ENCODE assay signal across 7 cellular contexts in genomic region chr9:96450613-96451544, GRCh38. TPM values are rescaled to one million over a fixed set of nuclear protein-coding genes. Genes with fewer than 3 reads are reported as not detected.
DNase-seq lines count a peak whose midpoint lies in the region; ATAC-seq and TF ChIP-seq lines count a peak whose summit lies in the region.

No MANE protein-coding gene starts in this region.

- intact Hi-C loops in colonic mucosa (cut with DNase I): no loop called here

- H3K36me3 Mint-ChIP-seq in stimulated activated naive B cell treated with anti-CD40 and anti-IgM and Interleukin-4, amounts not matched to agents 10 μg/mL and 1 μg/mL and 100 μg/mL, for 72 hours: peaks cover 2 to 8% of the 10 kb centered on the region in 2 donors

- TF ChIP-seq CTCF in GM12875 (IDR thresholded peaks at IDR 0.05; ENCODE audit: borderline replicate concordance, insufficient read depth, low read depth, low read length) (no peak), colonic mucosa (IDR thresholded peaks at IDR 0.05) (no peak)

- H3K4me1 ChIP-seq in colonic mucosa: no peaks in the 10 kb centered on the region

- no peaks in the 10 kb centered on the region for H3K27me3 ChIP-seq in colonic mucosa

- DNase-seq in activated CD4-positive, CD25-positive, alpha-beta regulatory T cell treated with anti-CD3 and anti-CD28 coated beads, Interleukin-2, amount 50 U/mL, for 72 hours: peak; percentile 44
- DNase-seq in colonic mucosa (peak; percentile 37), lung microvascular endothelial cell (ENCODE audit: low read depth in 2 of 2) (peak; percentile 37 to 60), middle frontal gyrus (ENCODE audit: extremely low spot score, low spot score) (no peak)
- peak; percentile 36 for DNase-seq in stimulated activated naive B cell treated with anti-CD40 and anti-IgM and Interleukin-4, amounts not matched to agents 10 μg/mL and 1 μg/mL and 100 μg/mL, for 72 hours

- peak overlapping the region; percentile 91 to 96 for H3K4me3 Mint-ChIP-seq in stimulated activated naive B cell treated with anti-CD40 and anti-IgM and Interleukin-4, amounts not matched to agents 10 μg/mL and 1 μg/mL and 100 μg/mL, for 72 hours

- H3K9me3 Mint-ChIP-seq in stimulated activated naive B cell treated with anti-CD40 and anti-IgM and Interleukin-4, amounts not matched to agents 10 μg/mL and 1 μg/mL and 100 μg/mL, for 72 hours: no peaks in the 10 kb centered on the region

- H3K9me3 ChIP-seq in colonic mucosa: no peaks in the 10 kb centered on the region

- H3K27me3 Mint-ChIP-seq in stimulated activated naive B cell treated with anti-CD40 and anti-IgM and Interleukin-4, amounts not matched to agents 10 μg/mL and 1 μg/mL and 100 μg/mL, for 72 hours: peaks cover 7 to 12% of the 10 kb centered on the region in 2 donors

- peaks cover 12 to 17% of the 10 kb centered on the region in 2 donors for H3K4me1 Mint-ChIP-seq in stimulated activated naive B cell treated with anti-CD40 and anti-IgM and Interleukin-4, amounts not matched to agents 10 μg/mL and 1 μg/mL and 100 μg/mL, for 72 hours

- peak overlapping the region; percentile 86 for H3K27ac Mint-ChIP-seq in stimulated activated naive B cell treated with anti-CD40 and anti-IgM and Interleukin-4, amounts not matched to agents 10 μg/mL and 1 μg/mL and 100 μg/mL, for 72 hours

- ATAC-seq in HG03432 (IDR thresholded peaks at IDR 0.05; ENCODE audit: unreplicated experiment): peak; percentile 6
- peak; percentile 14 to 22 for ATAC-seq in stimulated activated naive B cell treated with anti-CD40 and anti-IgM and Interleukin-4, amounts not matched to agents 10 μg/mL and 1 μg/mL and 100 μg/mL, for 72 hours (replicated peaks)

- H3K4me3 ChIP-seq in GM12875 (ENCODE audit: low read depth, low read length) (peak overlapping the region; percentile 78), colonic mucosa (peak overlapping the region; percentile 67)

- no peaks in the 10 kb centered on the region for H3K36me3 ChIP-seq in colonic mucosa

- peak overlapping the region; percentile 54 to 71 for H3K9ac ChIP-seq in colonic mucosa (ENCODE audit: low read depth in 2 of 2, low read length in 2 of 2)

- H3K27ac ChIP-seq in colonic mucosa: no peak overlapping the region

RNA-seq across cellular contexts. Expression of gene HABP4, which starts 0.9 kb away (rescaled TPM):
- total RNA-seq in colonic mucosa (1 to 10 TPM; 2.8 to 4.4 TPM), lung microvascular endothelial cell (5.7 and 6.9 TPM in 2 replicates)

RNA-seq across cellular contexts. Expression of gene ZNF367, which starts 32.7 kb away (rescaled TPM):
- total RNA-seq in colonic mucosa (10 to 100 TPM in 1 of 2 donors, 1 to 10 TPM in 1; 3.6 to 18.9 TPM), lung microvascular endothelial cell (2.4 and 3.5 TPM in 2 replicates)
